Comparison of ENCODE assay signal across 8 cellular contexts in genomic region chr17:34979650-34980352, GRCh38. TPM values are rescaled to one million over a fixed set of nuclear protein-coding genes. Genes with fewer than 3 reads are reported as not detected.
DNase-seq lines count a peak whose midpoint lies in the region; ATAC-seq and TF ChIP-seq lines count a peak whose summit lies in the region.

No MANE protein-coding gene starts in this region.

- no peaks in the 10 kb centered on the region for H3K36me3 ChIP-seq in neural cell (ENCODE audit: insufficient read depth, low read length)

- H2AFZ ChIP-seq in neural cell (ENCODE audit: low read depth, low read length), result peak overlapping the region; percentile 18

- H4K20me1 ChIP-seq in neural cell (ENCODE audit: insufficient read depth), result no peaks in the 10 kb centered on the region

- no peaks in the 10 kb centered on the region for H3F3A ChIP-seq in neural cell (ENCODE audit: insufficient read depth, low read length, poor library complexity, severe bottlenecking)

- DNase-seq in EH (ENCODE audit: low read depth) (peak; percentile 43), NCI-H510A (lab: John Stamatoyannopoulos, UW) (peak; percentile 8), mucosa of gallbladder (ENCODE audit: low spot score) (no peak), G401 (ENCODE audit: low spot score) (no peak)

- peaks cover 29% of the 10 kb centered on the region for H3K4me1 Mint-ChIP-seq in dendritic cell treated with granulocyte-macrophage colony-stimulating factor and Interleukin-4, amounts not matched to agents 40 ng/mL and 50 ng/mL, for 4 days (ENCODE audit: low read depth)

- no peak for TF ChIP-seq CTCF in neural cell (IDR thresholded peaks at IDR 0.05; ENCODE audit: poor library complexity, severe bottlenecking)

- no peak for ATAC-seq in HG03139 (IDR thresholded peaks at IDR 0.05; ENCODE audit: unreplicated experiment)
- no peak for ATAC-seq in HG02588 (IDR thresholded peaks at IDR 0.05; ENCODE audit: unreplicated experiment)

- peak overlapping the region; percentile 80 for H3K4me3 ChIP-seq in neural cell (ENCODE audit: low read length)

- peak overlapping the region; percentile 93 for H3K4me3 Mint-ChIP-seq in dendritic cell treated with granulocyte-macrophage colony-stimulating factor and Interleukin-4, amounts not matched to agents 40 ng/mL and 50 ng/mL, for 4 days

- H3K27ac ChIP-seq in neural cell (ENCODE audit: low read length), result peak overlapping the region; percentile 83

- H3K27me3 ChIP-seq in neural cell (ENCODE audit: insufficient read depth, low read depth, low read length), result no peaks in the 10 kb centered on the region

- H3K36me3 Mint-ChIP-seq in dendritic cell treated with granulocyte-macrophage colony-stimulating factor and Interleukin-4, amounts not matched to agents 40 ng/mL and 50 ng/mL, for 4 days (ENCODE audit: low read depth), result peaks cover 27% of the 10 kb centered on the region

- in situ Hi-C loops in G401 (cut with HindIII; ENCODE audit: low sequenced_read_pairs), result loop anchor here (25.0 kb wide), 1 partner anchor 132 kb away; the partner anchor contains the start of genes FNDC8 and RAD51D

- no peaks in the 10 kb centered on the region for H3K27me3 Mint-ChIP-seq in dendritic cell treated with granulocyte-macrophage colony-stimulating factor and Interleukin-4, amounts not matched to agents 40 ng/mL and 50 ng/mL, for 4 days

- no peak for TF ChIP-seq EP300 in neural cell (conservative IDR thresholded peaks at IDR 0.05; ENCODE audit: poor library complexity, severe bottlenecking)

- no peaks in the 10 kb centered on the region for H3K9me3 ChIP-seq in neural cell (ENCODE audit: low read length)

- H3K79me2 ChIP-seq in neural cell (replicated peaks; ENCODE audit: insufficient read depth, low read length), result peaks cover 33% of the 10 kb centered on the region

- peak overlapping the region; percentile 77 for H3K4me2 ChIP-seq in neural cell (ENCODE audit: low read length)

- no peaks in the 10 kb centered on the region for H3K9me3 Mint-ChIP-seq in dendritic cell treated with granulocyte-macrophage colony-stimulating factor and Interleukin-4, amounts not matched to agents 40 ng/mL and 50 ng/mL, for 4 days

- H3K9me2 ChIP-seq in neural cell (ENCODE audit: insufficient read depth, low read length), result no peaks in the 10 kb centered on the region

- TF ChIP-seq RAD21 in neural cell (conservative IDR thresholded peaks at IDR 0.05), result no peak

- peak overlapping the region; percentile 94 for H3K9ac ChIP-seq in neural cell (ENCODE audit: low read length)

- peak overlapping the region; percentile 97 for H3K27ac Mint-ChIP-seq in dendritic cell treated with granulocyte-macrophage colony-stimulating factor and Interleukin-4, amounts not matched to agents 40 ng/mL and 50 ng/mL, for 4 days

- intact Hi-C loops in dendritic cell treated with granulocyte-macrophage colony-stimulating factor and Interleukin-4, amounts not matched to agents 40 ng/mL and 50 ng/mL, for 4 days (cut with micrococcal nuclease), result loop anchor here (1.0 to 10.0 kb wide), 2 partner anchors 18 to 555 kb away; partner anchors contain the start of genes CCT6B and ZNF830

TF ChIP-seq in neural cell, 6 proteins besides CTCF, POLR2A, EP300 and RAD21:
- TF ChIP-seq MXI1 (conservative IDR thresholded peaks at IDR 0.05; ENCODE audit: poor library complexity, severe bottlenecking) (no peak), EZH2 (IDR thresholded peaks at IDR 0.05; ENCODE audit: borderline replicate concordance, insufficient read depth, low read length, poor library complexity, severe bottlenecking) (no peak), TAF1 (IDR thresholded peaks at IDR 0.05; ENCODE audit: low read depth) (no peak), REST (IDR thresholded peaks at IDR 0.05; ENCODE audit: borderline replicate concordance) (no peak), SMC3 (conservative IDR thresholded peaks at IDR 0.05; ENCODE audit: poor library complexity) (no peak), POLR2AphosphoS5 (IDR thresholded peaks at IDR 0.05) (no peak)

RNA-seq across cellular contexts. Expression of gene LIG3, which starts 0.5 kb away (rescaled TPM):
- 21.8 and 29.0 TPM in 2 replicates for polyA plus RNA-seq in neural cell
- 63.1 and 72.1 TPM in 2 replicates for polyA minus RNA-seq in neural cell
- total RNA-seq in mucosa of gallbladder, result 39.1 TPM
- 38.8 and 49.3 TPM in 2 replicates for total RNA-seq in G401 (2014; rRNA removed; shearing (Covaris generic))

RNA-seq across cellular contexts. Expression of gene ZNF830, which starts 18.5 kb away (rescaled TPM):
- 14.3 and 14.7 TPM in 2 replicates for polyA plus RNA-seq in neural cell
- 29.2 and 30.4 TPM in 2 replicates for polyA minus RNA-seq in neural cell
- total RNA-seq in mucosa of gallbladder, result 12.0 TPM
- 16.9 and 22.3 TPM in 2 replicates for total RNA-seq in G401 (2014; rRNA removed; shearing (Covaris generic))

RNA-seq across cellular contexts. Expression of gene CCT6B, which starts 18.5 kb away (rescaled TPM):
- 0.84 and 2.1 TPM in 2 replicates for polyA plus RNA-seq in neural cell
- 2.3 and 3.4 TPM in 2 replicates for polyA minus RNA-seq in neural cell
- 1.2 TPM for total RNA-seq in mucosa of gallbladder
- 0.12 and 0.14 TPM in 2 replicates for total RNA-seq in G401 (2014; rRNA removed; shearing (Covaris generic))

Comparison
In these comparisons a context has a peak if more than half of its experiments do, and no peak if none do; other contexts are left out.
1. DNase-seq: peak in EH (single experiment) and NCI-H510A (single experiment); none in mucosa of gallbladder (single experiment) and G401 (single experiment).